ENCODE assay signal across 18 cellular contexts in the genomic region with DNA sequence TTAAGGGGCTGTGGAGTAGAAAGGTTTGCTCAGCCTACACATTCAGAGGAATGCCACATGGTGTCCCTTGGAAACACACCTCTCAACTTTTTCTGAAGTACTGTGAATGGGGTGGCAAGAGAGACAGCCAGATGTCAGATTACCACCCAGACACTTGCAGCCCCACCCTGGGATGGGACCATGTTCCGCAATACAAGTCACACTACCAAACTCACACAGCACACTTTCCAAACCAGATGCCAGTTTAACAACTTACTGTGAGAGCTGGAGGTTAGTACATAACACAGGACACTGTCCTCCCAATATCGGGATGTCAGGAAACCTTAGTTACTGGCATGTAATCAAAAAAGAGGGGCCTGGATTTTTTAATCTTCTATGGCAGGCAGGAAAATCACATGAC. TPM values are rescaled to one million over a fixed set of nuclear protein-coding genes. Genes with fewer than 3 reads are reported as not detected.
DNase-seq lines count a peak whose midpoint lies in the region; ATAC-seq and TF ChIP-seq lines count a peak whose summit lies in the region.
"Had no signal": no experiment of that assay in that cellular context is flagged by ENCODE, and none has a peak within 500 bp of the region (broad histone marks: within the 10 kb centered on the region; RNA-seq: fewer than 3 reads in every experiment).

No MANE protein-coding gene starts in this region.

- H3K36me3 ChIP-seq in HEK293 (ENCODE audit: control insufficient read depth in 2 of 2, insufficient read depth in 1 of 2, low read length in 2 of 2) (no peaks in the 10 kb centered on the region), trophoblast cell (ENCODE audit: control insufficient read depth in 1 of 2, insufficient read depth in 2 of 2, low read length in 2 of 2) (no peaks in the 10 kb centered on the region), HAP-1 (replicated peaks) (no peaks in the 10 kb centered on the region)
- H3K36me3 ChIP-seq: prostate gland, stomach had no signal

- intact Hi-C loops in CD4-positive, alpha-beta T cell (cut with DNase I, micrococcal nuclease) = no loop called here

- POLR2A ChIA-PET in CD4-positive, alpha-beta T cell (lab: Charles Lee) = no interaction called here
- POLR2A ChIA-PET in HEK293 (lab: Yijun Ruan, JAX) = no interaction called here

- H3K4me1 ChIP-seq in HEK293 (ENCODE audit: control insufficient read depth, insufficient read depth, low read length) (peaks cover 40% of the 10 kb centered on the region), trophoblast cell (ENCODE audit: control insufficient read depth in 1 of 2, insufficient read depth in 2 of 2, low read length in 2 of 2) (peaks cover 10 to 22% of the 10 kb centered on the region in 2 experiments), HAP-1 (peaks cover 18% of the 10 kb centered on the region)

- H3K79me2 ChIP-seq in trophoblast cell (ENCODE audit: control insufficient read depth, insufficient read depth, low read length, poor library complexity) = peaks cover 40% of the 10 kb centered on the region

- H3K18ac ChIP-seq in trophoblast cell (ENCODE audit: low read length) = no peak overlapping the region

- H3K27ac ChIP-seq in CD4-positive, alpha-beta T cell (ENCODE audit: low read depth, low read length) = no peak overlapping the region
- H3K27ac ChIP-seq in HEK293 (ENCODE audit: extremely low read depth, low read depth, low read length) (no peak overlapping the region), trophoblast cell (ENCODE audit: low read depth, low read length) (no peak overlapping the region)
- H3K27ac ChIP-seq: prostate gland had no signal

- peak overlapping the region; percentile 56 for H3K27ac Mint-ChIP-seq in CD4-positive, alpha-beta T cell
- H3K27ac Mint-ChIP-seq in central memory CD8-positive, alpha-beta T cell (ENCODE audit: low read depth) = no peak overlapping the region

- ATAC-seq in CD4-positive, alpha-beta T cell (ENCODE audit: poor library complexity) = no peak
- no peak for ATAC-seq in central memory CD8-positive, alpha-beta T cell (replicated peaks; ENCODE audit: extremely low read depth, poor library complexity, severe bottlenecking)

- H3K4me2 ChIP-seq in trophoblast cell (ENCODE audit: low read length) = no peak overlapping the region

- no peak overlapping the region for H4K8ac ChIP-seq in trophoblast cell (ENCODE audit: low read depth, low read length)

- no peak overlapping the region for H2BK120ac ChIP-seq in trophoblast cell (ENCODE audit: insufficient read depth, low read length, poor library complexity)

- no peak overlapping the region for H4K91ac ChIP-seq in trophoblast cell (ENCODE audit: low read depth, low read length)

- H3K23ac ChIP-seq in trophoblast cell (ENCODE audit: low read length) = no peak overlapping the region

- in situ Hi-C loops in HAP-1 (cut with MboI; ENCODE audit: low sequenced_read_pairs) = no loop called here

- no peaks in the 10 kb centered on the region for H3K27me3 ChIP-seq in CD4-positive, alpha-beta T cell (ENCODE audit: control insufficient read depth, insufficient read depth, low read length)
- H3K27me3 ChIP-seq in trophoblast cell (ENCODE audit: insufficient read depth, low read length) (no peaks in the 10 kb centered on the region), HAP-1 (ENCODE audit: low read depth) (no peaks in the 10 kb centered on the region)
- H3K27me3 ChIP-seq: stomach had no signal

- no peaks in the 10 kb centered on the region for H3K9me3 Mint-ChIP-seq in CD4-positive, alpha-beta T cell
- H3K9me3 Mint-ChIP-seq in central memory CD8-positive, alpha-beta T cell = no peaks in the 10 kb centered on the region

- H3K36me3 Mint-ChIP-seq in CD4-positive, alpha-beta T cell (ENCODE audit: low read depth) = no peaks in the 10 kb centered on the region
- peaks cover 14% of the 10 kb centered on the region for H3K36me3 Mint-ChIP-seq in central memory CD8-positive, alpha-beta T cell (ENCODE audit: insufficient read depth)

- H2BK12ac ChIP-seq in trophoblast cell (ENCODE audit: low read length) = no peak overlapping the region

- H2AFZ ChIP-seq in trophoblast cell (ENCODE audit: insufficient read depth, low read length, poor library complexity) = no peak overlapping the region

- no peak overlapping the region for H2AK5ac ChIP-seq in trophoblast cell (ENCODE audit: low read length)

- H3K4me3 ChIP-seq in HEK293 (ENCODE audit: low read depth, low read length) = no peak overlapping the region
- H3K4me3 ChIP-seq in trophoblast cell (ENCODE audit: low read depth, low read length) = no peak overlapping the region
- no peak overlapping the region for H3K4me3 ChIP-seq in HAP-1
- H3K4me3 ChIP-seq: prostate gland, stomach had no signal

- peak overlapping the region; percentile 44 for H3K4me3 Mint-ChIP-seq in CD4-positive, alpha-beta T cell
- H3K4me3 Mint-ChIP-seq in central memory CD8-positive, alpha-beta T cell = peak overlapping the region; percentile 49

- WGBS in trophoblast cell (ENCODE audit: extremely low coverage, insufficient coverage, insufficient read length) = no CpG with 5 or more reads among the region's 2 CpGs

- H3K4me1 Mint-ChIP-seq in CD4-positive, alpha-beta T cell (ENCODE audit: low read depth) = peaks cover 89% of the 10 kb centered on the region
- peaks cover 68% of the 10 kb centered on the region for H3K4me1 Mint-ChIP-seq in central memory CD8-positive, alpha-beta T cell

- DNase-seq in CD4-positive, alpha-beta T cell = no peak
- no peak for DNase-seq in central memory CD8-positive, alpha-beta T cell (ENCODE audit: low spot score in 2 of 2)
- DNase-seq in trophoblast cell (no peak), HAP-1 (ENCODE audit: low spot score in 2 of 2) (no peak), NOMO-1 (lab: John Stamatoyannopoulos, UW; ENCODE audit: unreplicated experiment in 2 of 2) (no peak)
- no peak for DNase-seq in stimulated activated CD4-positive, alpha-beta T cell treated with anti-CD3 and anti-CD28 coated beads, Interleukin-4, amount 100 ng/mL, for 4 hours
- DNase-seq: activated CD8-positive, alpha-beta memory T cell treated with anti-CD3 and anti-CD28 coated beads, Interleukin-2, amount 50 U/mL, for 4 hours; COR-L47; effector CD4-positive, alpha-beta T cell; foreskin melanocyte; HCEC 1CT; NCI-H1417; NCI-H82; SIG-M5; stimulated activated CD4-positive, alpha-beta T cell treated with anti-CD3 and anti-CD28 coated beads, Interleukin-4, amount 100 ng/mL, for 1 hour; stomach had no signal

- H3K27me3 Mint-ChIP-seq in CD4-positive, alpha-beta T cell = no peaks in the 10 kb centered on the region
- H3K27me3 Mint-ChIP-seq in central memory CD8-positive, alpha-beta T cell = no peaks in the 10 kb centered on the region

- H3K14ac ChIP-seq in trophoblast cell (ENCODE audit: low read length) = no peak overlapping the region

- H3K79me1 ChIP-seq in trophoblast cell (ENCODE audit: low read length) = no peaks in the 10 kb centered on the region

- CTCF ChIA-PET in CD4-positive, alpha-beta T cell (lab: Charles Lee) = interaction anchor here (1.6 kb wide), 1 partner anchor 19 kb away, joined by 5 read pairs; no protein-coding TSS in a partner anchor
- CTCF ChIA-PET in HEK293 (lab: Yijun Ruan, JAX) = interaction anchor here (1.0 to 2.2 kb wide), 4 partner anchors 8 to 55 kb away, joined by 3 to 6 read pairs (median 4); no protein-coding TSS in a partner anchor

- peak overlapping the region; percentile 14 for H3K9ac ChIP-seq in trophoblast cell (ENCODE audit: low read length)

- no peak overlapping the region for H4K12ac ChIP-seq in trophoblast cell (ENCODE audit: low read depth, low read length)

- H3K4ac ChIP-seq in trophoblast cell (ENCODE audit: low read depth, low read length) = peak overlapping the region; percentile 98

- H2BK5ac ChIP-seq in trophoblast cell (ENCODE audit: low read depth, low read length, poor library complexity) = no peak overlapping the region

- TF ChIP-seq CTCF in CD4-positive, alpha-beta T cell (IDR thresholded peaks at IDR 0.05) = no peak
- no peak for TF ChIP-seq CTCF in HEK293 (tag by site-specific recombination; IDR thresholded peaks at IDR 0.05)

- no peaks in the 10 kb centered on the region for H3K9me3 ChIP-seq in CD4-positive, alpha-beta T cell (ENCODE audit: control insufficient read depth, low read length)
- H3K9me3 ChIP-seq in HEK293 (ENCODE audit: control insufficient read depth, insufficient read depth, low read depth, low read length) = no peaks in the 10 kb centered on the region
- H3K9me3 ChIP-seq in trophoblast cell (ENCODE audit: insufficient read depth, low read depth, low read length) = no peaks in the 10 kb centered on the region
- H3K9me3 ChIP-seq in HAP-1 = no peaks in the 10 kb centered on the region
- H3K9me3 ChIP-seq: prostate gland, stomach had no signal

TF ChIP-seq in HEK293, 187 proteins besides CTCF, POLR2A, EP300 and RAD21:
- TF ChIP-seq ZNF660 (tag by site-specific recombination; IDR thresholded peaks at IDR 0.05) = 0 out of 2 replicates have a peak, but pooled peaks have one; percentile 26
- TF ChIP-seq ZNF560 (tag by site-specific recombination; IDR thresholded peaks at IDR 0.05; ENCODE audit: borderline replicate concordance) = no peak

RNA-seq across cellular contexts. Expression of a gene that starts 7.9 kb away (rescaled TPM):
- 100 to 1,000 TPM; 259 to 268 TPM for total RNA-seq in CD4-positive, alpha-beta T cell
- polyA plus RNA-seq in trophoblast cell (2013) = 53.5 and 56.4 TPM in 2 replicates
